8 cellular contexts compared by ENCODE assay signal in genomic region chr17:21253646-21254441, GRCh38. TPM values are rescaled to one million over a fixed set of nuclear protein-coding genes. Genes with fewer than 3 reads are reported as not detected.
DNase-seq lines count a peak whose midpoint lies in the region; ATAC-seq and TF ChIP-seq lines count a peak whose summit lies in the region.

No MANE protein-coding gene starts in this region.

- ATAC-seq in CD4-positive, CD25-positive, alpha-beta regulatory T cell (ENCODE audit: low read depth in 2 of 2), result peak; percentile 13 to 15
- ATAC-seq in HG02642 (IDR thresholded peaks at IDR 0.05; ENCODE audit: poor library complexity, unreplicated experiment), result peak; percentile 2
- peak; percentile 70 for ATAC-seq in left lung
- ATAC-seq in GM19463 (IDR thresholded peaks at IDR 0.05; ENCODE audit: unreplicated experiment), result no peak

- peaks cover 9% of the 10 kb centered on the region for H3K27me3 Mint-ChIP-seq in CD4-positive, CD25-positive, alpha-beta regulatory T cell
- H3K27me3 Mint-ChIP-seq in type B pancreatic cell, result no peaks in the 10 kb centered on the region

- H3K9me3 Mint-ChIP-seq in CD4-positive, CD25-positive, alpha-beta regulatory T cell, result peaks cover 0 to 2% (median 0%) of the 10 kb centered on the region in 7 donors
- no peaks in the 10 kb centered on the region for H3K9me3 Mint-ChIP-seq in type B pancreatic cell

- peak overlapping the region; percentile 93 to 99 (median 94) for H3K27ac Mint-ChIP-seq in CD4-positive, CD25-positive, alpha-beta regulatory T cell
- H3K27ac Mint-ChIP-seq in type B pancreatic cell, result peak overlapping the region; percentile 75

- no peaks in the 10 kb centered on the region for H3K36me3 ChIP-seq in CD4-positive, CD25-positive, alpha-beta regulatory T cell (ENCODE audit: control insufficient read depth, insufficient read depth, low read length)
- no peaks in the 10 kb centered on the region for H3K36me3 ChIP-seq in ascending aorta
- no peaks in the 10 kb centered on the region for H3K36me3 ChIP-seq in left lung

- peaks cover 20 to 58% (median 34%) of the 10 kb centered on the region in 4 donors for H3K4me1 Mint-ChIP-seq in CD4-positive, CD25-positive, alpha-beta regulatory T cell
- peaks cover 9% of the 10 kb centered on the region for H3K4me1 Mint-ChIP-seq in type B pancreatic cell (ENCODE audit: unreplicated experiment)

- peaks cover 4% of the 10 kb centered on the region for H3K36me3 Mint-ChIP-seq in CD4-positive, CD25-positive, alpha-beta regulatory T cell
- no peaks in the 10 kb centered on the region for H3K36me3 Mint-ChIP-seq in type B pancreatic cell

- TF ChIP-seq CTCF in ascending aorta (IDR thresholded peaks at IDR 0.05) (no peak), left lung (IDR thresholded peaks at IDR 0.05) (no peak), type B pancreatic cell (conservative IDR thresholded peaks at IDR 0.05) (no peak)

- no peaks in the 10 kb centered on the region for H3K9me3 ChIP-seq in CD4-positive, CD25-positive, alpha-beta regulatory T cell (ENCODE audit: control insufficient read depth in 2 of 2, low read length in 2 of 2)
- H3K9me3 ChIP-seq in ascending aorta (no peaks in the 10 kb centered on the region), left lung (no peaks in the 10 kb centered on the region)

- no peak for DNase-seq in CD4-positive, CD25-positive, alpha-beta regulatory T cell
- DNase-seq in ascending aorta (ENCODE audit: low spot score in 2 of 2) (no peak), left lung (no peak), type B pancreatic cell (ENCODE audit: extremely low spot score, unreplicated experiment) (no peak), Kasumi-1 (lab: John Stamatoyannopoulos, UW) (no peak), hypothalamus (lab: John Stamatoyannopoulos, UW) (no peak)

- intact Hi-C loops in ascending aorta (cut with DNase I) (loop anchor here (1.0 to 10.0 kb wide), 6 partner anchors 21 to 209 kb away; partner anchors contain the start of genes DHRS7B, TMEM11 and USP22), left lung (cut with DNase I) (no loop called here)

- H3K4me3 ChIP-seq in CD4-positive, CD25-positive, alpha-beta regulatory T cell (ENCODE audit: low read depth, low read length), result peak overlapping the region; percentile 82
- H3K4me3 ChIP-seq in ascending aorta, result peak overlapping the region; percentile 50 to 86
- H3K4me3 ChIP-seq in left lung, result peak overlapping the region; percentile 40 to 49

- peak overlapping the region; percentile 92 to 99 (median 96) for H3K4me3 Mint-ChIP-seq in CD4-positive, CD25-positive, alpha-beta regulatory T cell
- H3K4me3 Mint-ChIP-seq in type B pancreatic cell, result peak overlapping the region; percentile 86

- peak overlapping the region; percentile 68 for H3K27ac ChIP-seq in CD4-positive, CD25-positive, alpha-beta regulatory T cell (ENCODE audit: insufficient read depth, low read length, poor library complexity, severe bottlenecking)
- H3K27ac ChIP-seq in ascending aorta (peak overlapping the region; percentile 43 to 59), left lung (peak overlapping the region; percentile 54 to 77)

- no peaks in the 10 kb centered on the region for H3K27me3 ChIP-seq in CD4-positive, CD25-positive, alpha-beta regulatory T cell (ENCODE audit: control insufficient read depth, insufficient read depth, low read length)
- H3K27me3 ChIP-seq in ascending aorta (no peaks in the 10 kb centered on the region), left lung (no peaks in the 10 kb centered on the region)

- peaks cover 35% of the 10 kb centered on the region for H3K4me1 ChIP-seq in CD4-positive, CD25-positive, alpha-beta regulatory T cell (ENCODE audit: control insufficient read depth, insufficient read depth, low read length, poor library complexity, severe bottlenecking)
- H3K4me1 ChIP-seq in ascending aorta (peaks cover 16 to 27% of the 10 kb centered on the region in 2 donors), left lung (peaks cover 3 to 39% of the 10 kb centered on the region in 2 donors)

RNA-seq across cellular contexts. Expression of gene NATD1, which starts 0.6 kb away (rescaled TPM):
- 12.7 TPM for total RNA-seq in CD4-positive, CD25-positive, alpha-beta regulatory T cell
- 1 to 10 TPM; 2.8 to 4.6 (median 2.8) TPM for polyA plus RNA-seq in CD4-positive, CD25-positive, alpha-beta regulatory T cell
- total RNA-seq in ascending aorta, result 13.4 TPM
- total RNA-seq in left lung, result 10 to 100 TPM in 1 of 2 donors, 1 to 10 TPM in 1; 7.4 to 16.9 TPM
- 9.8 and 10.7 TPM in 2 replicates for total RNA-seq in type B pancreatic cell (ENCODE audit: low replicate concordance)

RNA-seq across cellular contexts. Expression of gene MAP2K3, which starts 30.7 kb away (rescaled TPM):
- total RNA-seq in CD4-positive, CD25-positive, alpha-beta regulatory T cell, result 70.6 TPM
- 10 to 100 TPM; 63.4 to 71.9 (median 68.3) TPM for polyA plus RNA-seq in CD4-positive, CD25-positive, alpha-beta regulatory T cell
- total RNA-seq in ascending aorta (294 TPM), left lung (100 to 1,000 TPM in 1 of 2 donors, 10 to 100 TPM in 1; 62.5 to 101 TPM), type B pancreatic cell (ENCODE audit: low replicate concordance) (23.6 and 27.5 TPM in 2 replicates)

RNA-seq across cellular contexts. Expression of gene TMEM11, which starts 39.9 kb away (rescaled TPM):
- total RNA-seq in CD4-positive, CD25-positive, alpha-beta regulatory T cell, result 16.1 TPM
- 10 to 100 TPM; 30.8 to 50.3 (median 45.6) TPM for polyA plus RNA-seq in CD4-positive, CD25-positive, alpha-beta regulatory T cell
- total RNA-seq in ascending aorta (25.7 TPM), left lung (10 to 100 TPM; 24.4 to 25.1 TPM), type B pancreatic cell (ENCODE audit: low replicate concordance) (28.4 and 33.4 TPM in 2 replicates)
